In the genomic region with DNA sequence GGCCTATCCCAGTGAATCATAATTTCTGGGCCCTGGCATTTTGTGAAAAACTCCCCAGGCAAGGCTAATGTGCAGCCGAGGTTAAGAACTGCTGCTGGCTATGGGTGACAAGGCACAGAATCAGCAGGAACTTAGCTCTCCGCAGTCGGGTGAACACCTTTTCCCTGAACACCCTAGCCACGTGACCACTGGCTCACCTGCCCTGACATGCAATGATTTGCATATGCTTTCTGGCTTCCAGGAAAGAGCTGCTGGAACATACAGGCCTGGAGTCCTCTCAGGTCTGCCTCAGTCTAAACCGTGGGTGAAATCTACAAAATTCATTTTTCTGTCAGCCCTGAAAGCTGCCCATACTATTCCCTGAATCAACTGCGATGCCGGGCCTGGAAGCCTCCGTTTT, we compare ENCODE assay signal across 10 cellular contexts. TPM values are rescaled to one million over a fixed set of nuclear protein-coding genes. Genes with fewer than 3 reads are reported as not detected.
A peak's percentile ranks its signal among the peaks of the same experiment; 100 is the strongest.
DNase-seq lines count a peak whose midpoint lies in the region; ATAC-seq and TF ChIP-seq lines count a peak whose summit lies in the region.
"Had no signal": no experiment of that assay in that cellular context is flagged by ENCODE, and none has a peak within 500 bp of the region (broad histone marks: within the 10 kb centered on the region; RNA-seq: fewer than 3 reads in every experiment).

No MANE protein-coding gene starts in this region.

- no peak for DNase-seq in T-helper 17 cell
- DNase-seq in nephron progenitor cell, result peak; percentile 20
- DNase-seq in omental fat pad (ENCODE audit: low spot score), result no peak
- DNase-seq in SJCRH30, result no peak
- no peak for DNase-seq in HCEC 1CT
- DNase-seq: activated naive CD8-positive, alpha-beta T cell treated with anti-CD3 and anti-CD28 coated beads, Interleukin-2, amount 10 ng/mL, durations not matched to agents 7 days and 5 days had no signal

- H3K36me3 ChIP-seq in SJCRH30, result no peaks in the 10 kb centered on the region

- H3K27me3 Mint-ChIP-seq in T-helper 17 cell (no peaks in the 10 kb centered on the region), nephron progenitor cell (ENCODE audit: low read depth, poor library complexity) (no peaks in the 10 kb centered on the region)
- H3K27me3 Mint-ChIP-seq: activated naive CD8-positive, alpha-beta T cell treated with anti-CD3 and anti-CD28 coated beads, Interleukin-2, amount 10 ng/mL, durations not matched to agents 7 days and 5 days had no signal

- no peak for TF ChIP-seq CTCF in nephron progenitor cell (IDR thresholded peaks at IDR 0.05)
- TF ChIP-seq CTCF in omental fat pad (IDR thresholded peaks at IDR 0.05), result no peak

- no peaks in the 10 kb centered on the region for H3K9me3 Mint-ChIP-seq in nephron progenitor cell
- H3K9me3 Mint-ChIP-seq: activated naive CD8-positive, alpha-beta T cell treated with anti-CD3 and anti-CD28 coated beads, Interleukin-2, amount 10 ng/mL, durations not matched to agents 7 days and 5 days had no signal

- H3K4me1 Mint-ChIP-seq in T-helper 17 cell, result peaks cover 7% of the 10 kb centered on the region
- peaks cover 61% of the 10 kb centered on the region for H3K4me1 Mint-ChIP-seq in nephron progenitor cell

- H3K4me3 Mint-ChIP-seq in T-helper 17 cell (no peak overlapping the region), nephron progenitor cell (no peak overlapping the region)
- H3K4me3 Mint-ChIP-seq: activated naive CD8-positive, alpha-beta T cell treated with anti-CD3 and anti-CD28 coated beads, Interleukin-2, amount 10 ng/mL, durations not matched to agents 7 days and 5 days had no signal

- ATAC-seq in GM19328 (IDR thresholded peaks at IDR 0.05; ENCODE audit: unreplicated experiment), result peak; percentile 49
- peak; percentile 45 for ATAC-seq in HG03135 (IDR thresholded peaks at IDR 0.05; ENCODE audit: unreplicated experiment)
- no peak for ATAC-seq in T-helper 17 cell
- no peak for ATAC-seq in HG03280 (IDR thresholded peaks at IDR 0.05; ENCODE audit: unreplicated experiment)
- ATAC-seq in omental fat pad (ENCODE audit: low FRiP score), result no peak
- ATAC-seq: HCT116 had no signal

- no peak overlapping the region for H3K4me3 ChIP-seq in SJCRH30

- no peaks in the 10 kb centered on the region for H3K4me1 ChIP-seq in SJCRH30

- H3K27me3 ChIP-seq in SJCRH30, result no peaks in the 10 kb centered on the region

- no peaks in the 10 kb centered on the region for H3K9me3 ChIP-seq in T-helper 17 cell (ENCODE audit: control insufficient read depth, low read length, poor library complexity, severe bottlenecking)
- no peaks in the 10 kb centered on the region for H3K9me3 ChIP-seq in SJCRH30 (replicated peaks)

- H3K36me3 Mint-ChIP-seq in T-helper 17 cell (ENCODE audit: low read depth) (peaks cover 11% of the 10 kb centered on the region), nephron progenitor cell (ENCODE audit: low read depth) (peaks cover 82% of the 10 kb centered on the region)

- H3K27ac Mint-ChIP-seq in T-helper 17 cell (peak overlapping the region; percentile 39), nephron progenitor cell (peak overlapping the region; percentile 68)
- H3K27ac Mint-ChIP-seq: activated naive CD8-positive, alpha-beta T cell treated with anti-CD3 and anti-CD28 coated beads, Interleukin-2, amount 10 ng/mL, durations not matched to agents 7 days and 5 days had no signal

- H3K27ac ChIP-seq in SJCRH30, result no peak overlapping the region

RNA-seq across cellular contexts. Expression of a gene that starts 56.6 kb away (rescaled TPM):
- 10 to 100 TPM; 14.9 to 16.3 TPM for total RNA-seq in T-helper 17 cell
- 10 to 100 TPM in 1 of 4 donors, 1 to 10 TPM in 3; 5.2 to 11.8 (median 7.1) TPM for total RNA-seq in omental fat pad
- total RNA-seq in SJCRH30 (2014; rRNA removed; shearing (Covaris generic)), result 10.5 and 10.7 TPM in 2 replicates

Comparison
In these comparisons a context has a peak if more than half of its experiments do, and no peak if none do; other contexts are left out.
1. ATAC-seq: peak in GM19328 (single experiment) and HG03135 (single experiment); none in T-helper 17 cell (single experiment), HG03280 (single experiment) and omental fat pad (single experiment).